In the genomic region with DNA sequence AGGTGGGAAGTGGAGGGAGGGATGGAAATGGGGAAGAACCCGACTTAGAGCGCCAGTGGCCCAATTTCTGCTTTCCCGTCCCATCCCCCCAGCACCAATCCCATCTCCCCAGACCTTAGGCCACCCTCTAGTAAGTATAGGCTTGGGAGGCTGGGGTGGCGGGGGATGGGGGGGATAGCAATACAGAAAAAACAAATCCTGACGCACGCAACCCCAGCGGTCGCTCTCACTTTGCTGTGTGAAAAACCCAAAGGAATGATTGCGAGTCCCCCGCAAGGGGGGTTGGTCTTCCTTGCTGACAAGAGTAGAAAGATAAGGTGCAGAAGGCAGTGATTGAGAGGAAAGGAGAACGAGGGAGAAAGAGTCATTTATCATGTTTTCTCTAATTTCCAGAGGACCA, we compare ENCODE assay signal across 8 cellular contexts. TPM values are rescaled to one million over a fixed set of nuclear protein-coding genes. Genes with fewer than 3 reads are reported as not detected.
DNase-seq lines count a peak whose midpoint lies in the region; ATAC-seq and TF ChIP-seq lines count a peak whose summit lies in the region.

No MANE protein-coding gene starts in this region.

- POLR2A ChIA-PET in Caco-2 (lab: Charles Lee), result interaction anchor here (0.6 kb wide), 1 partner anchor 233 kb away, joined by 4 read pairs; no protein-coding TSS in a partner anchor

- H3K27me3 ChIP-seq in Caco-2 (replicated peaks; ENCODE audit: control insufficient read depth, insufficient read depth, low read length) (no peaks in the 10 kb centered on the region), esophagus (ENCODE audit: control insufficient read depth in 1 of 2, insufficient read depth in 2 of 2, low read length in 2 of 2) (no peaks in the 10 kb centered on the region), osteoblast (ENCODE audit: insufficient read depth, low read length) (peaks cover 24% of the 10 kb centered on the region)

- intact Hi-C loops in Caco-2 (cut with micrococcal nuclease; ENCODE audit: unreplicated experiment), result loop anchor here (1.0 to 2.0 kb wide), 2 partner anchors 23 to 85 kb away; no protein-coding TSS in a partner anchor

- no peak overlapping the region for H3K27ac Mint-ChIP-seq in Caco-2 (ENCODE audit: unreplicated experiment)

- CTCF ChIA-PET in Caco-2 (lab: Charles Lee), result no interaction called here

- no peak overlapping the region for H2AFZ ChIP-seq in osteoblast (ENCODE audit: low read length)

- ATAC-seq in HG02884 (IDR thresholded peaks at IDR 0.05; ENCODE audit: unreplicated experiment), result no peak
- no peak for ATAC-seq in activated CD4-positive, CD25-positive, alpha-beta regulatory T cell treated with anti-CD3 and anti-CD28 coated beads, Interleukin-2, amount 50 U/mL, for 24 hours

- H3K36me3 ChIP-seq in Caco-2 (ENCODE audit: control insufficient read depth, insufficient read depth, low read length), result no peaks in the 10 kb centered on the region; the same call in 1 of the 2 replicates
- H3K36me3 ChIP-seq in esophagus (ENCODE audit: control insufficient read depth in 2 of 2, insufficient read depth in 2 of 2, low read length in 1 of 2), result no peaks in the 10 kb centered on the region
- no peaks in the 10 kb centered on the region for H3K36me3 ChIP-seq in osteoblast (ENCODE audit: insufficient read depth, low read length)

- peak overlapping the region; percentile 87 for H3K4me3 Mint-ChIP-seq in Caco-2 (ENCODE audit: unreplicated experiment)

- H3K79me2 ChIP-seq in osteoblast (ENCODE audit: insufficient read depth, low read length), result no peaks in the 10 kb centered on the region

- H3K9me3 Mint-ChIP-seq in Caco-2 (ENCODE audit: unreplicated experiment), result no peaks in the 10 kb centered on the region

- no peaks in the 10 kb centered on the region for H3K36me3 Mint-ChIP-seq in Caco-2 (ENCODE audit: insufficient read depth, unreplicated experiment)

- 44 to 53% methylated on average over 11 of the region's 11 CpGs for WGBS in esophagus, 2 donors

- H3K9me3 ChIP-seq in Caco-2 (no peaks in the 10 kb centered on the region), esophagus (ENCODE audit: control insufficient read depth in 2 of 2, insufficient read depth in 1 of 2, low read depth in 1 of 2, low read length in 1 of 2) (no peaks in the 10 kb centered on the region), osteoblast (ENCODE audit: low read depth, low read length) (no peaks in the 10 kb centered on the region)

- H3K4me1 ChIP-seq in Caco-2 (peaks cover 5% of the 10 kb centered on the region), esophagus (ENCODE audit: control insufficient read depth in 2 of 2, insufficient read depth in 2 of 2, low read length in 1 of 2) (peaks cover 0 to 4% of the 10 kb centered on the region in 2 donors), osteoblast (ENCODE audit: insufficient read depth, low read length) (no peaks in the 10 kb centered on the region)

- H3K27ac ChIP-seq in esophagus (ENCODE audit: low read depth in 2 of 2, low read length in 1 of 2) (peak overlapping the region; percentile 65 to 70), osteoblast (ENCODE audit: low read depth, low read length) (no peak overlapping the region)

- TSS peak; percentile 40 for BruUV-seq in Caco-2 (replicated peaks; lab: Mats Ljungman, UMichigan)

- no peak for DNase-seq in Caco-2
- DNase-seq in NCI-H446 treated with DMSO at 0.1 percent for 48 hours (lab: John Stamatoyannopoulos, UW), result peak; percentile 41
- peak; percentile 34 for DNase-seq in osteoblast (ENCODE audit: insufficient read length, low spot score, missing footprints)
- DNase-seq in activated CD4-positive, CD25-positive, alpha-beta regulatory T cell treated with anti-CD3 and anti-CD28 coated beads, Interleukin-2, amount 50 U/mL, for 72 hours, result no peak
- no peak for DNase-seq in GM10266 (ENCODE audit: extremely low spot score)

- H3K4me3 ChIP-seq in Caco-2 (ENCODE audit: low read depth, low read length) (no peak overlapping the region), esophagus (ENCODE audit: low read depth in 1 of 2, low read length in 2 of 2) (peak overlapping the region in 1 of 2 donors; percentile 75), osteoblast (ENCODE audit: insufficient read depth, low read length) (no peak overlapping the region)

- H4K20me1 ChIP-seq in osteoblast (ENCODE audit: insufficient read depth, low read length), result no peaks in the 10 kb centered on the region

- H3K4me1 Mint-ChIP-seq in Caco-2 (ENCODE audit: low read depth, unreplicated experiment), result peaks cover 7% of the 10 kb centered on the region

- TF ChIP-seq CTCF in Caco-2 (IDR thresholded peaks at IDR 0.05; ENCODE audit: insufficient read depth in 1 of 2, low read depth in 1 of 2, low read length in 1 of 2, severe bottlenecking in 1 of 2, unreplicated experiment in 1 of 2), result no peak
- TF ChIP-seq CTCF in osteoblast (IDR thresholded peaks at IDR 0.05; ENCODE audit: extremely low read depth, low read depth, low read length), result no peak
- no peak for TF ChIP-seq CTCF in GM10266 (IDR thresholded peaks at IDR 0.05; ENCODE audit: control insufficient read depth, insufficient read depth, low read depth, missing control alignments)

- peaks cover 13% of the 10 kb centered on the region for H3K27me3 Mint-ChIP-seq in Caco-2 (ENCODE audit: insufficient read depth, unreplicated experiment)

- no peak overlapping the region for H3K4me2 ChIP-seq in osteoblast (ENCODE audit: insufficient read depth, low read length)

RNA-seq across cellular contexts. Expression of a gene that starts 0.9 kb away (rescaled TPM):
- 4.6 and 5.9 TPM in 2 replicates for total RNA-seq in Caco-2 (2022)
- 10 to 100 TPM in 1 of 2 donors, 1 to 10 TPM in 1; 7.0 to 19.9 TPM for polyA plus RNA-seq in esophagus
- 6.9 and 8.5 TPM in 2 replicates for total RNA-seq in osteoblast

RNA-seq across cellular contexts. Expression of a gene that starts 52.2 kb away (rescaled TPM):
- 80.5 and 91.1 TPM in 2 replicates for total RNA-seq in Caco-2 (2022)
- 100 to 1,000 TPM; 109 to 154 TPM for polyA plus RNA-seq in esophagus
- 238 and 290 TPM in 2 replicates for total RNA-seq in osteoblast

Comparison
In these comparisons a context has a peak if more than half of its experiments do, and no peak if none do; other contexts are left out.
1. DNase-seq: peak in NCI-H446 treated with DMSO at 0.1 percent for 48 hours (single experiment) and osteoblast (single experiment); none in Caco-2 (0 of 2), activated CD4-positive, CD25-positive, alpha-beta regulatory T cell treated with anti-CD3 and anti-CD28 coated beads, Interleukin-2, amount 50 U/mL, for 72 hours (single experiment) and GM10266 (single experiment).